In genomic region chr20:36859282-36859555, GRCh38 we compare ENCODE assay signal across 21 cellular contexts. TPM values are rescaled to one million over a fixed set of nuclear protein-coding genes. Genes with fewer than 3 reads are reported as not detected.
DNase-seq lines count a peak whose midpoint lies in the region; ATAC-seq, FAIRE-seq and TF ChIP-seq lines count a peak whose summit lies in the region.
"Had no signal": no experiment of that assay in that cellular context is flagged by ENCODE, and none has a peak within 500 bp of the region (broad histone marks: within the 10 kb centered on the region; RNA-seq: fewer than 3 reads in every experiment).

No MANE protein-coding gene starts in this region.

- FAIRE-seq in HTR-8/SVneo (lab: Jason Lieb, UNC), result peak; percentile 82
- FAIRE-seq: TTC549 had no signal

- TF ChIP-seq POLR2A in gastroesophageal sphincter (IDR thresholded peaks at IDR 0.05), result no peak

- WGBS in gastroesophageal sphincter (ENCODE audit: low coverage in 1 of 2), 2 donors, result 60 to 76% methylated on average over 1 to 4 of the region's 4 CpGs

- TF ChIP-seq CTCF in WERI-Rb-1 (IDR thresholded peaks at IDR 0.05; ENCODE audit: low read depth, low read length) (no peak), gastroesophageal sphincter (IDR thresholded peaks at IDR 0.05) (no peak)

- no peak for ATAC-seq in gastroesophageal sphincter
- no peak for ATAC-seq in HG02623 (IDR thresholded peaks at IDR 0.05; ENCODE audit: unreplicated experiment)
- ATAC-seq in HG03354 (IDR thresholded peaks at IDR 0.05; ENCODE audit: poor library complexity, severe bottlenecking, unreplicated experiment), result no peak
- no peak for ATAC-seq in GM18520 (IDR thresholded peaks at IDR 0.05; ENCODE audit: unreplicated experiment)

- peaks cover 26% of the 10 kb centered on the region for H3K36me3 ChIP-seq in WERI-Rb-1
- no peaks in the 10 kb centered on the region for H3K36me3 ChIP-seq in gastroesophageal sphincter
- H3K36me3 ChIP-seq in stomach smooth muscle (ENCODE audit: control insufficient read depth in 2 of 2, insufficient read depth in 2 of 2, low read length in 2 of 2), result no peaks in the 10 kb centered on the region
- H3K36me3 ChIP-seq: brain microvascular endothelial cell, neural progenitor cell had no signal

- H3K4me3 ChIP-seq in WERI-Rb-1 (ENCODE audit: low read depth, low read length) (no peak overlapping the region), gastroesophageal sphincter (no peak overlapping the region), stomach smooth muscle (ENCODE audit: low read length in 2 of 2) (peak overlapping the region in 1 of 2 donors; percentile 40)
- H3K4me3 ChIP-seq: neural progenitor cell, suprapubic skin had no signal

- H3K9me3 ChIP-seq in WERI-Rb-1 (ENCODE audit: severe bottlenecking), result no peaks in the 10 kb centered on the region
- H3K9me3 ChIP-seq in gastroesophageal sphincter, result no peaks in the 10 kb centered on the region
- H3K9me3 ChIP-seq in stomach smooth muscle (ENCODE audit: control insufficient read depth in 2 of 2, low read length in 2 of 2), result no peaks in the 10 kb centered on the region
- H3K9me3 ChIP-seq: BE2C, suprapubic skin had no signal

- no peak for TF ChIP-seq EP300 in gastroesophageal sphincter (IDR thresholded peaks at IDR 0.05)

- DNase-seq in HTR-8/SVneo (ENCODE audit: insufficient read length, low spot score) (no peak), WERI-Rb-1 (peak; percentile 27), COLO829 (ENCODE audit: low spot score) (no peak)
- DNase-seq: activated CD4-positive, alpha-beta T cell treated with anti-CD3 and anti-CD28 coated beads, Interleukin-2, amount 50 U/mL, for 1 hour; activated naive CD4-positive, alpha-beta T cell treated with anti-CD3 and anti-CD28 coated beads for 36 hours; activated T-cell treated with anti-CD3 and anti-CD28 coated beads for 4 hours; BE2C; brain microvascular endothelial cell; DMS153; H7; NCI-H2081; NCI-H510A treated with DMSO at 0.1 percent for 48 hours had no signal

- H3K27me3 ChIP-seq in WERI-Rb-1 (ENCODE audit: insufficient read depth, low read depth, severe bottlenecking) (no peaks in the 10 kb centered on the region), gastroesophageal sphincter (no peaks in the 10 kb centered on the region), stomach smooth muscle (ENCODE audit: control insufficient read depth in 1 of 2, insufficient read depth in 2 of 2, low read length in 2 of 2) (no peaks in the 10 kb centered on the region)
- H3K27me3 ChIP-seq: BE2C, brain microvascular endothelial cell, suprapubic skin had no signal

- H3K4me1 ChIP-seq in gastroesophageal sphincter (peaks cover 13 to 91% (median 63%) of the 10 kb centered on the region in 3 donors), stomach smooth muscle (ENCODE audit: control insufficient read depth, insufficient read depth, low read length) (peaks cover 73% of the 10 kb centered on the region)
- H3K4me1 ChIP-seq: BE2C had no signal

- H3K27ac ChIP-seq in WERI-Rb-1, result no peak overlapping the region
- peak overlapping the region in 3 of 4 donors; percentile 95 to 98 (median 96) for H3K27ac ChIP-seq in gastroesophageal sphincter
- H3K27ac ChIP-seq in stomach smooth muscle (ENCODE audit: low read length), result peak overlapping the region; percentile 94
- H3K27ac ChIP-seq: brain microvascular endothelial cell, neural progenitor cell, suprapubic skin had no signal

- no peak overlapping the region for H3K9ac ChIP-seq in stomach smooth muscle (ENCODE audit: low read length in 2 of 2)
- H3K9ac ChIP-seq: neural progenitor cell had no signal

RNA-seq across cellular contexts. Expression of gene TLDC2, which starts 16.7 kb away (rescaled TPM):
- 1 to 10 TPM in 1 of 4 donors, under 1 TPM in 2, not detected in 1; 0.27 to 3.7 (median 0.27) TPM for total RNA-seq in gastroesophageal sphincter
- total RNA-seq: activated naive CD4-positive, alpha-beta T cell treated with anti-CD3 and anti-CD28 coated beads for 36 hours; lung microvascular endothelial cell; suprapubic skin had no signal
